1 cellular context compared by ENCODE assay signal in the genomic region with DNA sequence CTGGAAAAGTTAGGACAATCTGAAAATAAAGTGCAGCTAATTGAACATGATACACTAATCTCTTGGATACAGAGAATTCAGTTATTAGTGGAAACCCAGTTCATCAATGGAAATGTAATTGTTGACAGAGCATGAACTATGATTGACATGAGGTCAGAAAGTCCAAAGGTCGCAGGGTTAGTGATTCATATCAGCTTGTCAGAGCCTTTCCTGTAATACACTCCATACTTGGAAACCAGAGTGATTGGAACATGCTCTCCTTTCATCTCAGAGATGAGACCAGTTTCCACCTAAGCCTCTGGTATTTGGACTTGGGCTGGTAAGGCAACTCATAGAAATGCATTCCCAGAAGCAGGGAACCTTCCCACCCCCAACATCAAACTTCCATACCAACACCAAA.
TF ChIP-seq lines count a peak whose summit lies in the region.

No MANE protein-coding gene starts in this region.

TF ChIP-seq in HepG2, 621 proteins besides CTCF, POLR2A, EP300 and RAD21 (continued from another document):
- TF ChIP-seq, protein P1, sequence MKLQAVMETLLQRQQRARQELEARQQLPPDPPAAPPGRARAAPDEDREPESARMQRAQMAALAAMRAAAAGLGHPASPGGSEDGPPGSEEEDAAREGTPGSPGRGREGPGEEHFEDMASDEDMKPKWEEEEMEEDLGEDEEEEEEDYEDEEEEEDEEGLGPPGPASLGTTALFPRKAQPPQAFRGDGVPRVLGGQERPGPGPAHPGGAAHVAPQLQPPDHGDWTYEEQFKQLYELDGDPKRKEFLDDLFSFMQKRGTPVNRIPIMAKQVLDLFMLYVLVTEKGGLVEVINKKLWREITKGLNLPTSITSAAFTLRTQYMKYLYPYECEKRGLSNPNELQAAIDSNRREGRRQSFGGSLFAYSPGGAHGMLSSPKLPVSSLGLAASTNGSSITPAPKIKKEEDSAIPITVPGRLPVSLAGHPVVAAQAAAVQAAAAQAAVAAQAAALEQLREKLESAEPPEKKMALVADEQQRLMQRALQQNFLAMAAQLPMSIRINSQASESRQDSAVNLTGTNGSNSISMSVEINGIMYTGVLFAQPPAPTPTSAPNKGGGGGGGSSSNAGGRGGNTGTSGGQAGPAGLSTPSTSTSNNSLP (IDR thresholded peaks at IDR 0.05; ENCODE audit: low read depth, low read length): peak; percentile 26; the same call in 1 of the 2 replicates
- no peak for TF ChIP-seq RXRA (CRISPR knock-in tag; IDR thresholded peaks at IDR 0.05)
